27 cellular contexts compared by ENCODE assay signal in genomic region chr21:38039841-38040240, GRCh38.
"Had no signal": no experiment of that assay in that cellular context is flagged by ENCODE, and none has a peak within 500 bp of the region (broad histone marks: within the 10 kb centered on the region; RNA-seq: fewer than 3 reads in every experiment).

No MANE protein-coding gene starts in this region.

- H3K9me3 ChIP-seq: adrenal gland, body of pancreas, breast epithelium, MG63, Peyer's patch had no signal

- H3K4me1 ChIP-seq: adrenal gland, body of pancreas, breast epithelium, Peyer's patch had no signal

- H3K36me3 ChIP-seq: adrenal gland, breast epithelium, MG63, Peyer's patch, WERI-Rb-1 had no signal

- H3K4me3 ChIP-seq: adrenal gland, body of pancreas, breast epithelium, MG63, Peyer's patch had no signal

- H3K27ac ChIP-seq: adrenal gland, body of pancreas, breast epithelium, Peyer's patch, WERI-Rb-1 had no signal

- H3K27me3 ChIP-seq: adrenal gland, body of pancreas, MG63, Peyer's patch had no signal

- DNase-seq: activated CD4-positive, alpha-beta T cell treated with anti-CD3 and anti-CD28 coated beads, Interleukin-2, amount 10 ng/mL, durations not matched to agents 24 days and 14 days; activated CD4-positive, alpha-beta T cell treated with anti-CD3 and anti-CD28 coated beads, Interleukin-2, amount 50 U/mL, for 4 hours; activated CD8-positive, alpha-beta T cell treated with anti-CD3 and anti-CD28 coated beads for 36 hours; activated gamma-delta T cell; activated naive CD4-positive, alpha-beta T cell treated with anti-CD3 and anti-CD28 coated beads for 36 hours; activated T-cell treated with anti-CD3 and anti-CD28 coated beads, Interleukin-2, amount 50 U/mL, for 24 hours; adrenal gland; body of pancreas; caudate nucleus; cerebellar nuclear complex; MG63; NCI-H1048; NCI-H1105 treated with DMSO at 0.1 percent for 48 hours; NCI-H1436; NCI-H1930; NCI-H2081 treated with DMSO at 0.1 percent for 48 hours; NCI-H345; NCI-H524 treated with DMSO at 0.1 percent for 48 hours; PC-3; Peyer's patch; RPMI8226; SHP77 treated with DMSO at 0.1 percent for 48 hours; T-helper 1 cell; T-helper 2 cell; T1000 had no signal
